In the genomic region with DNA sequence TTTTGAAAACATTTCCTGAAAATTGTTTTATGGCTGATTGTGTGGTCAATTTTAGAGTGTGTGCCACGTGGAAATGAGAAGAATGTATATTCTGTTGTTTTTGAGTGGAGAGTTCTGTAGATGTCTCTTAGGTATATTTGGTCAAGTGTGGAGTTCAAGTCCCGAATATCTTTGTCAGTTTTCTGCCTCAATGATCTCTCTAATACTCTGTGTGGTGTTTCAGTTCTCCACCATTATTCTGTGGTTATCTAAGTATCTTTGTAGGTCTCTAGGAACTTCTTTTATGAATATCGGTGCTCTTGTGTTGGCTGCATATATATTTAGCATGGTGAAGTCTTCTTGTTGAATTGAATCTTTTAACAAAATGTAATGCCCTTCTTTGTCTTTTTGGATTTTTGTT, we compare ENCODE assay signal across 27 cellular contexts.
"Had no signal": no experiment of that assay in that cellular context is flagged by ENCODE, and none has a peak within 500 bp of the region (broad histone marks: within the 10 kb centered on the region; RNA-seq: fewer than 3 reads in every experiment).

No MANE protein-coding gene starts in this region.

- H3K27ac ChIP-seq: breast epithelium, testis, transverse colon, VCaP had no signal

- DNase-seq: activated CD4-positive, alpha-beta T cell treated with anti-CD3 and anti-CD28 coated beads for 48 hours; activated gamma-delta T cell; activated naive CD8-positive, alpha-beta T cell treated with anti-CD3 and anti-CD28 coated beads, Interleukin-2, amount 50 U/mL, for 24 hours; activated T-cell treated with anti-CD3 and anti-CD28 coated beads for 4 hours; activated T-cell treated with anti-CD3 and anti-CD28 coated beads, Interleukin-2, amount 50 U/mL, for 72 hours; amygdala; central memory CD4-positive, alpha-beta T cell; endodermal cell; foreskin fibroblast; head of caudate nucleus; hippocampal formation; left cardiac atrium; left ventricle myocardium superior; mucosa of descending colon; right cardiac atrium; stimulated activated CD4-positive, alpha-beta T cell treated with anti-CD3 and anti-CD28 coated beads, Interleukin-15, amount 100 ng/mL, for 24 hours; stimulated activated CD4-positive, alpha-beta T cell treated with anti-CD3 and anti-CD28 coated beads, Interleukin-2, amount 100 ng/mL, for 24 hours; stimulated activated naive CD8-positive, alpha-beta T cell treated with anti-CD3 and anti-CD28 coated beads, Interleukin-15, Interleukin-2, amounts not matched to agents 100 U/mL and 50 U/mL, for 24 hours; T-cell; testis; transverse colon had no signal

- H3K27me3 Mint-ChIP-seq: activated naive CD4-positive, alpha-beta T cell treated with anti-CD3 and anti-CD28 coated beads, Interleukin-2, amount 50 U/mL, for 24 hours; activated naive CD8-positive, alpha-beta T cell treated with anti-CD3 and anti-CD28 coated beads, Interleukin-2, amount 50 U/mL, for 24 hours; dendritic cell treated with granulocyte-macrophage colony-stimulating factor and Interleukin-4, amounts not matched to agents 40 ng/mL and 50 ng/mL, for 4 days had no signal

- H3K4me1 ChIP-seq: breast epithelium, testis, transverse colon had no signal

- H3K4me3 ChIP-seq: breast epithelium, mucosa of descending colon, testis, transverse colon had no signal

- H3K9me3 ChIP-seq: breast epithelium, mucosa of descending colon, testis, transverse colon had no signal

- H3K27me3 ChIP-seq: testis, transverse colon had no signal

- H3K4me3 Mint-ChIP-seq: activated naive CD4-positive, alpha-beta T cell treated with anti-CD3 and anti-CD28 coated beads, Interleukin-2, amount 50 U/mL, for 24 hours; activated naive CD8-positive, alpha-beta T cell treated with anti-CD3 and anti-CD28 coated beads, Interleukin-2, amount 50 U/mL, for 24 hours; activated T-cell treated with anti-CD3 and anti-CD28 coated beads, Interleukin-2, amount 50 U/mL, for 72 hours; dendritic cell treated with granulocyte-macrophage colony-stimulating factor and Interleukin-4, amounts not matched to agents 40 ng/mL and 50 ng/mL, for 4 days; endodermal cell; natural killer cell treated with Interleukin-12 subunit alpha and Interleukin-12 subunit beta and Interleukin-15 and Interleukin-18, amount 100 ng/mL, for 72 hours; T-cell had no signal

- H3K27ac Mint-ChIP-seq: activated naive CD4-positive, alpha-beta T cell treated with anti-CD3 and anti-CD28 coated beads, Interleukin-2, amount 50 U/mL, for 24 hours; activated naive CD8-positive, alpha-beta T cell treated with anti-CD3 and anti-CD28 coated beads, Interleukin-2, amount 50 U/mL, for 24 hours; activated T-cell treated with anti-CD3 and anti-CD28 coated beads, Interleukin-2, amount 50 U/mL, for 72 hours; dendritic cell treated with granulocyte-macrophage colony-stimulating factor and Interleukin-4, amounts not matched to agents 40 ng/mL and 50 ng/mL, for 4 days; endodermal cell; T-cell had no signal

- H3K36me3 ChIP-seq: breast epithelium, transverse colon had no signal

- ATAC-seq: activated naive CD8-positive, alpha-beta T cell treated with anti-CD3 and anti-CD28 coated beads, Interleukin-2, amount 50 U/mL, for 24 hours; activated T-cell treated with anti-CD3 and anti-CD28 coated beads, Interleukin-2, amount 50 U/mL, for 72 hours; esophagus mucosa; left cardiac atrium; left ventricle myocardium superior; mucosa of descending colon; right cardiac atrium; stimulated activated naive CD8-positive, alpha-beta T cell treated with anti-CD3 and anti-CD28 coated beads, Interleukin-15, Interleukin-2, amounts not matched to agents 100 U/mL and 50 U/mL, for 24 hours; T-cell had no signal

- H3K4me1 Mint-ChIP-seq: activated naive CD4-positive, alpha-beta T cell treated with anti-CD3 and anti-CD28 coated beads, Interleukin-2, amount 50 U/mL, for 24 hours had no signal

- H3K36me3 Mint-ChIP-seq: activated naive CD4-positive, alpha-beta T cell treated with anti-CD3 and anti-CD28 coated beads, Interleukin-2, amount 50 U/mL, for 24 hours; natural killer cell treated with Interleukin-12 subunit alpha and Interleukin-12 subunit beta and Interleukin-15 and Interleukin-18, amount 100 ng/mL, for 72 hours; T-cell had no signal

- H3K9me3 Mint-ChIP-seq: activated naive CD4-positive, alpha-beta T cell treated with anti-CD3 and anti-CD28 coated beads, Interleukin-2, amount 50 U/mL, for 24 hours; activated naive CD8-positive, alpha-beta T cell treated with anti-CD3 and anti-CD28 coated beads, Interleukin-2, amount 50 U/mL, for 24 hours; activated T-cell treated with anti-CD3 and anti-CD28 coated beads, Interleukin-2, amount 50 U/mL, for 72 hours; dendritic cell treated with granulocyte-macrophage colony-stimulating factor and Interleukin-4, amounts not matched to agents 40 ng/mL and 50 ng/mL, for 4 days; natural killer cell treated with Interleukin-12 subunit alpha and Interleukin-12 subunit beta and Interleukin-15 and Interleukin-18, amount 100 ng/mL, for 72 hours; T-cell had no signal
